ENCODE assay signal across 8 cellular contexts in genomic region chr16:24730914-24731313, GRCh38. TPM values are rescaled to one million over a fixed set of nuclear protein-coding genes. Genes with fewer than 3 reads are reported as not detected.
DNase-seq lines count a peak whose midpoint lies in the region; TF ChIP-seq lines count a peak whose summit lies in the region.

No MANE protein-coding gene starts in this region.

- H3K27ac Mint-ChIP-seq in neural progenitor cell, result no peak overlapping the region

- H3K9me3 ChIP-seq in BLaER1 treated with 17β-estradiol and CSF1 and Interleukin-3, amounts not matched to agents 10 nM and 100 nM (replicated peaks in 1 of 11), result no peaks in the 10 kb centered on the region
- H3K9me3 ChIP-seq in duodenal mucosa (ENCODE audit: control insufficient read depth in 1 of 2, low read length in 2 of 2), result no peaks in the 10 kb centered on the region
- no peaks in the 10 kb centered on the region for H3K9me3 ChIP-seq in neural progenitor cell (ENCODE audit: low read depth)

- no peak overlapping the region for H2AFZ ChIP-seq in neural progenitor cell (replicated peaks)

- H3K36me3 ChIP-seq in BLaER1 treated with 17β-estradiol and CSF1 and Interleukin-3, amounts not matched to agents 10 nM and 100 nM, result peaks cover 21 to 51% (median 36%) of the 10 kb centered on the region in 11 experiments
- peaks cover 0 to 15% of the 10 kb centered on the region in 2 donors for H3K36me3 ChIP-seq in duodenal mucosa (ENCODE audit: control insufficient read depth in 1 of 2, insufficient read depth in 2 of 2, low read length in 2 of 2)
- no peaks in the 10 kb centered on the region for H3K36me3 ChIP-seq in neural progenitor cell

- peaks cover 24 to 55% (median 36%) of the 10 kb centered on the region in 10 experiments; a peak in 19 of 20 replicates for H3K4me1 ChIP-seq in BLaER1 treated with 17β-estradiol and CSF1 and Interleukin-3, amounts not matched to agents 10 nM and 100 nM
- H3K4me1 ChIP-seq in duodenal mucosa (ENCODE audit: control insufficient read depth in 1 of 2, insufficient read depth in 2 of 2, low read length in 2 of 2) (peaks cover 14 to 18% of the 10 kb centered on the region in 2 donors), neural progenitor cell (peaks cover 13% of the 10 kb centered on the region)

- H3F3A ChIP-seq in neural progenitor cell (ENCODE audit: low read depth), result peaks cover 4% of the 10 kb centered on the region

- H3K4me3 Mint-ChIP-seq in neural progenitor cell, result peak overlapping the region; percentile 98

- peak overlapping the region; percentile 69 to 90 (median 85) for H3K4me2 ChIP-seq in BLaER1 treated with 17β-estradiol and CSF1 and Interleukin-3, amounts not matched to agents 10 nM and 100 nM
- peak overlapping the region; percentile 96 for H3K4me2 ChIP-seq in neural progenitor cell

- TF ChIP-seq CTCF in NB4 (IDR thresholded peaks at IDR 0.05; ENCODE audit: low read depth, low read length), result no peak
- no peak for TF ChIP-seq CTCF in neural progenitor cell (IDR thresholded peaks at IDR 0.05)

- H3K9me3 Mint-ChIP-seq in neural progenitor cell, result no peaks in the 10 kb centered on the region

- peak overlapping the region; percentile 84 to 98 (median 92); a peak in 18 of 20 replicates for H3K4me3 ChIP-seq in BLaER1 treated with 17β-estradiol and CSF1 and Interleukin-3, amounts not matched to agents 10 nM and 100 nM
- H3K4me3 ChIP-seq in NB4 (ENCODE audit: low read depth, low read length) (peak overlapping the region; percentile 75), duodenal mucosa (ENCODE audit: low read depth in 1 of 2, low read length in 2 of 2) (peak overlapping the region; percentile 74 to 89), neural progenitor cell (peak overlapping the region; percentile 94)

- H3K27me3 ChIP-seq in BLaER1 treated with 17β-estradiol and CSF1 and Interleukin-3, amounts not matched to agents 10 nM and 100 nM, result no peaks in the 10 kb centered on the region
- H3K27me3 ChIP-seq in duodenal mucosa (ENCODE audit: control insufficient read depth in 1 of 2, insufficient read depth in 2 of 2, low read length in 2 of 2) (no peaks in the 10 kb centered on the region), neural progenitor cell (no peaks in the 10 kb centered on the region)

- H3K79me2 ChIP-seq in neural progenitor cell (ENCODE audit: low read depth), result peaks cover 61% of the 10 kb centered on the region

- H3K4me1 Mint-ChIP-seq in neural progenitor cell, result peaks cover 26% of the 10 kb centered on the region

- H3K27me3 Mint-ChIP-seq in neural progenitor cell (ENCODE audit: insufficient read depth, low read depth), result no peaks in the 10 kb centered on the region

- peaks cover 15% of the 10 kb centered on the region for H3K36me3 Mint-ChIP-seq in neural progenitor cell

- TF ChIP-seq POLR2A in NB4 (IDR thresholded peaks at IDR 0.05; ENCODE audit: extremely low read depth, insufficient read length), result no peak

- peaks cover 37 to 53% (median 52%) of the 10 kb centered on the region in 11 experiments; a peak in 20 of 22 replicates for H4K20me1 ChIP-seq in BLaER1 treated with 17β-estradiol and CSF1 and Interleukin-3, amounts not matched to agents 10 nM and 100 nM
- H4K20me1 ChIP-seq in neural progenitor cell (ENCODE audit: low read depth), result peaks cover 59% of the 10 kb centered on the region

- H3K9ac ChIP-seq in BLaER1 treated with 17β-estradiol and CSF1 and Interleukin-3, amounts not matched to agents 10 nM and 100 nM, result peak overlapping the region; percentile 32 to 98 (median 95); a peak in 18 of 22 replicates
- H3K9ac ChIP-seq in duodenal mucosa (ENCODE audit: low read depth in 1 of 2, low read length in 2 of 2) (no peak overlapping the region), neural progenitor cell (no peak overlapping the region)

- H3K27ac ChIP-seq in BLaER1 treated with 17β-estradiol and CSF1 and Interleukin-3, amounts not matched to agents 10 nM and 100 nM, result no peak overlapping the region
- H3K27ac ChIP-seq in duodenal mucosa (ENCODE audit: low read depth, low read length) (no peak overlapping the region), neural progenitor cell (no peak overlapping the region)

- no peak for DNase-seq in NB4 (ENCODE audit: low read depth)
- DNase-seq in neural progenitor cell (ENCODE audit: low spot score), result no peak
- DNase-seq in AG08396 (ENCODE audit: low spot score), result no peak
- no peak for DNase-seq in activated gamma-delta T cell (lab: John Stamatoyannopoulos, UW)
- no peak for DNase-seq in ureter (ENCODE audit: low spot score)
- no peak for DNase-seq in UCSD-AML1 (lab: John Stamatoyannopoulos, UW; ENCODE audit: unreplicated experiment)

RNA-seq across cellular contexts. Expression of gene TNRC6A, which starts 1.5 kb away (rescaled TPM):
- total RNA-seq in neural progenitor cell (ENCODE audit: low replicate concordance) (55.7 and 57.1 TPM in 2 replicates), ureter (109 TPM)

Comparison
In these comparisons a context has a peak if more than half of its experiments do, and no peak if none do; other contexts are left out.
1. H3K9ac ChIP-seq: peak in BLaER1 treated with 17β-estradiol and CSF1 and Interleukin-3, amounts not matched to agents 10 nM and 100 nM (11 of 11); none in duodenal mucosa (0 of 2) and neural progenitor cell (single experiment).
2. Peak in every context shown above with its lines, with median percentiles within 50 percentile points of each other: H3K4me3 ChIP-seq.